In genomic region chr2:138503652-138504051, GRCh38 we compare ENCODE assay signal across 8 cellular contexts. TPM values are rescaled to one million over a fixed set of nuclear protein-coding genes. Genes with fewer than 3 reads are reported as not detected.
DNase-seq lines count a peak whose midpoint lies in the region; ATAC-seq, FAIRE-seq and TF ChIP-seq lines count a peak whose summit lies in the region.

No MANE protein-coding gene starts in this region.

- no peak overlapping the region for H3K27ac Mint-ChIP-seq in astrocyte (ENCODE audit: unreplicated experiment)

- no peaks in the 10 kb centered on the region for H3K27me3 Mint-ChIP-seq in astrocyte (ENCODE audit: low read depth, unreplicated experiment)

- no peak for FAIRE-seq in astrocyte (lab: Jason Lieb, UNC)

- peaks cover 4% of the 10 kb centered on the region for H3K36me3 Mint-ChIP-seq in astrocyte (ENCODE audit: low read depth, unreplicated experiment)

- ATAC-seq in HG03175 (IDR thresholded peaks at IDR 0.05; ENCODE audit: unreplicated experiment): no peak

- H3K27me3 ChIP-seq in astrocyte (ENCODE audit: insufficient read depth, low read length) (no peaks in the 10 kb centered on the region), muscle layer of duodenum (ENCODE audit: low read depth, low read length) (no peaks in the 10 kb centered on the region)

- TF ChIP-seq CTCF in AG10803 (conservative IDR thresholded peaks at IDR 0.05; ENCODE audit: low read length) (no peak), HFF-Myc (IDR thresholded peaks at IDR 0.05; ENCODE audit: low read depth, low read length, missing control alignments) (no peak), astrocyte (IDR thresholded peaks at IDR 0.05; ENCODE audit: insufficient read depth, low read depth, low read length) (no peak)

- H3K4me1 ChIP-seq in astrocyte (ENCODE audit: insufficient read depth, low read length) (peaks cover 12% of the 10 kb centered on the region), muscle layer of duodenum (ENCODE audit: control insufficient read depth in 1 of 2, insufficient read depth in 2 of 2, low read length in 2 of 2) (peaks cover 13 to 34% of the 10 kb centered on the region in 2 donors)

- H2AFZ ChIP-seq in astrocyte (ENCODE audit: low read depth, low read length): no peak overlapping the region

- peak overlapping the region; percentile 78 for H3K4me3 ChIP-seq in AG10803 (ENCODE audit: low read length)
- peak overlapping the region; percentile 76; the same call in 1 of the 2 replicates for H3K4me3 ChIP-seq in HFF-Myc (replicated peaks; ENCODE audit: low read depth, low read length)
- peak overlapping the region; percentile 79 for H3K4me3 ChIP-seq in astrocyte (ENCODE audit: insufficient read depth, low read depth, low read length)
- H3K4me3 ChIP-seq in muscle layer of duodenum (ENCODE audit: low read depth in 1 of 2, low read length in 2 of 2): peak overlapping the region; percentile 94 to 96

- H3K4me3 Mint-ChIP-seq in astrocyte (ENCODE audit: unreplicated experiment): peak overlapping the region; percentile 100

- peaks cover 45% of the 10 kb centered on the region for H4K20me1 ChIP-seq in astrocyte (ENCODE audit: insufficient read depth, low read length)

- H3K9me3 ChIP-seq in astrocyte (ENCODE audit: insufficient read depth, low read depth, low read length): no peaks in the 10 kb centered on the region
- no peaks in the 10 kb centered on the region for H3K9me3 ChIP-seq in muscle layer of duodenum (ENCODE audit: control insufficient read depth in 1 of 2, low read length in 2 of 2)

- H3K4me1 Mint-ChIP-seq in astrocyte (ENCODE audit: low read depth, unreplicated experiment): peaks cover 18% of the 10 kb centered on the region

- no peak overlapping the region for H3K9ac ChIP-seq in astrocyte (ENCODE audit: low read length)

- no peak for DNase-seq in AG10803 (ENCODE audit: low read depth)
- no peak for DNase-seq in HFF-Myc (ENCODE audit: extremely low read depth, low read depth)
- no peak for DNase-seq in astrocyte (ENCODE audit: low read depth)
- DNase-seq in dedifferentiated amniotic fluid mesenchymal stem cell (ENCODE audit: extremely low spot score): no peak
- no peak for DNase-seq in RKO (ENCODE audit: low spot score)
- DNase-seq in NCI-H1436 (lab: John Stamatoyannopoulos, UW): no peak

- H3K4me2 ChIP-seq in astrocyte (ENCODE audit: low read length): peak overlapping the region; percentile 94

- H3K9me3 Mint-ChIP-seq in astrocyte (ENCODE audit: unreplicated experiment): no peaks in the 10 kb centered on the region

- H3K79me2 ChIP-seq in astrocyte (ENCODE audit: insufficient read depth, low read length): peaks cover 64% of the 10 kb centered on the region

- no peak overlapping the region for H3K27ac ChIP-seq in astrocyte (ENCODE audit: low read depth, low read length)
- peak overlapping the region; percentile 85 for H3K27ac ChIP-seq in muscle layer of duodenum (ENCODE audit: low read length)

- H3K36me3 ChIP-seq in astrocyte (ENCODE audit: insufficient read depth, low read length) (no peaks in the 10 kb centered on the region), muscle layer of duodenum (ENCODE audit: control insufficient read depth in 1 of 2, insufficient read depth in 2 of 2, low read length in 2 of 2) (no peaks in the 10 kb centered on the region)

RNA-seq across cellular contexts. Expression of gene SPOPL, which starts 2.1 kb away (rescaled TPM):
- 22.6 and 23.2 TPM in 2 replicates for total RNA-seq in astrocyte
